Comparison of ENCODE assay signal across 8 cellular contexts in the genomic region with DNA sequence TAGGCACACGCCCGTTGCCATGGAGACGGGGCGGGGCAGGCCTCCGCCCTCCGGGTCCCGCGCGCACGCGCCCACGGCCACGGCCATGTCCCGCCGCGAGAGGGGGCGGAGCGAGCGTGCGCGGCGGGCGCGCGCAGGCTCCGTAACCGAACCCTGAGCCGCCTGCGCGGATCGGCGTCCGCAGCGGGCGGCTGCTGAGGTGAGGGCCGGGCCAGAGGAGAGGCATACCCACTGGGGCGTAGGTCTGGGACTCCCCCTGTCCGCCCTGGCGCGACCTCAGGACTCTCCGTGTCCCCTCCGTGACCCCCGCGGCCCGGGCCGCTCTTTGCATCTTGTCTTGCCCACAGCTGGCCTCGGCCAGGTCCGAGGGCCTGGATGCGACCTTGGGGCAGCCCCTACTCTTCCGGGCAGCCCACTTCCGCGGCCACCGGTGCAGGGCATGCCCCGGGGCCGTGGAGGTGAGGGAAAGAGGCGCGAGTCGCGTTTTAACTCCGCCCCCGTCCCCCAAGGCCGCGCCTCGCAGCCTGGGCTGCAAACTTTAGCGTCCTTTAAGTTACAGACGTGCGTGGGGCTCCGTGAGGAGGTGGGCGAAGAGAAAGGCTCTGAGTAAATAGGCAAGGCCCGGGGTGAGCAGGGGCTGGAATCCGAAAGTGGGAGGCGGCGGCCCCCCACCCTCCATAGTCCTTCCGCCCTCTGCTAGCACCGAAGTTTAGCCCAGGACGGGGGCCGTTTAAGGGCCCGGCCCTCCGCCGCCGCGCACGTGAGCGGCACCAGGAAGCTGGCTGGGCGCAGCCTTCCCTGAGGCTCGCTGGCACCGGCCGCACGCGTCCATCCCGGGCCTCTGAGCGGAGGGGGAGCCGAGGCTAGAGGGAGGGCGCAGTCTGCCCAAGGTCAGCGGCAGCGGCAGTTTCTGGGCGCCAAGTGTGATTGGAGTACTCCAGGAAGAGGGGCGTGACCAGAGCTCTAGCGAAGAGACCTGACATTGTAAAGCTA. TPM values are rescaled to one million over a fixed set of nuclear protein-coding genes. Genes with fewer than 3 reads are reported as not detected.
A peak's percentile ranks its signal among the peaks of the same experiment; 100 is the strongest.
DNase-seq lines count a peak whose midpoint lies in the region; ATAC-seq and TF ChIP-seq lines count a peak whose summit lies in the region.

A gene with protein sequence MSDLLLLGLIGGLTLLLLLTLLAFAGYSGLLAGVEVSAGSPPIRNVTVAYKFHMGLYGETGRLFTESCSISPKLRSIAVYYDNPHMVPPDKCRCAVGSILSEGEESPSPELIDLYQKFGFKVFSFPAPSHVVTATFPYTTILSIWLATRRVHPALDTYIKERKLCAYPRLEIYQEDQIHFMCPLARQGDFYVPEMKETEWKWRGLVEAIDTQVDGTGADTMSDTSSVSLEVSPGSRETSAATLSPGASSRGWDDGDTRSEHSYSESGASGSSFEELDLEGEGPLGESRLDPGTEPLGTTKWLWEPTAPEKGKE (plus strand): TSS at position 163 of the 993 bp plus-strand sequence. CDS start 3,053 bp downstream, outside the sequence.

- peaks cover 51% of the 10 kb centered on the region for H3K4me1 ChIP-seq in Karpas-422 (ENCODE audit: low read length)

- H2AFZ ChIP-seq in Karpas-422 (ENCODE audit: low read length) = peak within 1 kb of the TSS; percentile 59; the same call in 1 of the 2 replicates

- H4K20me1 ChIP-seq in Karpas-422 (ENCODE audit: insufficient read depth, low read depth, low read length) = peaks cover 9% of the 10 kb centered on the region; the same call in 1 of the 2 replicates

- peak; percentile 85 for DNase-seq in ELR (ENCODE audit: low read depth)
- peak; percentile 97 for DNase-seq in Karpas-422
- peak; percentile 92 for DNase-seq in activated naive CD4-positive, alpha-beta T cell treated with anti-CD3 and anti-CD28 coated beads, Interleukin-2, amount 50 U/mL, for 16 hours
- DNase-seq in glomerular endothelial cell (ENCODE audit: extremely low read depth, low read depth, low spot score) = no peak
- peak; percentile 74 for DNase-seq in omental fat pad (ENCODE audit: low spot score)

- H3K4me2 ChIP-seq in Karpas-422 (ENCODE audit: low read depth, low read length, poor library complexity, severe bottlenecking) = peak within 1 kb of the TSS; percentile 79

- H3K4me3 ChIP-seq in Karpas-422 (ENCODE audit: low read length) = peak within 1 kb of the TSS; percentile 90

- H3K36me3 ChIP-seq in Karpas-422 (ENCODE audit: insufficient read depth, low read length) = 0 out of 2 replicates have a peak, but pooled peaks cover 5% of the 10 kb centered on the region

- H3K9me2 ChIP-seq in Karpas-422 (replicated peaks; ENCODE audit: insufficient read depth, low read length) = no peaks in the 10 kb centered on the region

- ATAC-seq in GM21786 (IDR thresholded peaks at IDR 0.05; ENCODE audit: unreplicated experiment) (peak; percentile 65), SK-N-SH treated with all-trans-retinoic acid at 6 μM for 48 hours (peak; percentile 89), omental fat pad (ENCODE audit: low FRiP score) (peak; percentile 81)

- peaks cover 50% of the 10 kb centered on the region for H3K79me2 ChIP-seq in Karpas-422 (ENCODE audit: low read length)

- no peaks in the 10 kb centered on the region for H3K9me3 ChIP-seq in Karpas-422 (ENCODE audit: low read length)

- TF ChIP-seq CTCF in omental fat pad (IDR thresholded peaks at IDR 0.05) = no peak

- H3K27ac ChIP-seq in Karpas-422 (ENCODE audit: low read length) (peak within 1 kb of the TSS; percentile 83), temporal lobe (ENCODE audit: low read depth, low read length) (peak within 1 kb of the TSS; percentile 69)

- H3K9ac ChIP-seq in Karpas-422 (ENCODE audit: low read length) = peak within 1 kb of the TSS; percentile 98

- H3K27me3 ChIP-seq in Karpas-422 (ENCODE audit: low read length) = no peaks in the 10 kb centered on the region

TF ChIP-seq in SK-N-SH treated with all-trans-retinoic acid at 6 μM for 48 hours, 23 proteins besides CTCF, POLR2A, EP300 and RAD21:
- TF ChIP-seq ZNF565 (CRISPR knock-in tag; conservative IDR thresholded peaks at IDR 0.05; ENCODE audit: low read depth) = no peak
- TF ChIP-seq, protein P1, sequence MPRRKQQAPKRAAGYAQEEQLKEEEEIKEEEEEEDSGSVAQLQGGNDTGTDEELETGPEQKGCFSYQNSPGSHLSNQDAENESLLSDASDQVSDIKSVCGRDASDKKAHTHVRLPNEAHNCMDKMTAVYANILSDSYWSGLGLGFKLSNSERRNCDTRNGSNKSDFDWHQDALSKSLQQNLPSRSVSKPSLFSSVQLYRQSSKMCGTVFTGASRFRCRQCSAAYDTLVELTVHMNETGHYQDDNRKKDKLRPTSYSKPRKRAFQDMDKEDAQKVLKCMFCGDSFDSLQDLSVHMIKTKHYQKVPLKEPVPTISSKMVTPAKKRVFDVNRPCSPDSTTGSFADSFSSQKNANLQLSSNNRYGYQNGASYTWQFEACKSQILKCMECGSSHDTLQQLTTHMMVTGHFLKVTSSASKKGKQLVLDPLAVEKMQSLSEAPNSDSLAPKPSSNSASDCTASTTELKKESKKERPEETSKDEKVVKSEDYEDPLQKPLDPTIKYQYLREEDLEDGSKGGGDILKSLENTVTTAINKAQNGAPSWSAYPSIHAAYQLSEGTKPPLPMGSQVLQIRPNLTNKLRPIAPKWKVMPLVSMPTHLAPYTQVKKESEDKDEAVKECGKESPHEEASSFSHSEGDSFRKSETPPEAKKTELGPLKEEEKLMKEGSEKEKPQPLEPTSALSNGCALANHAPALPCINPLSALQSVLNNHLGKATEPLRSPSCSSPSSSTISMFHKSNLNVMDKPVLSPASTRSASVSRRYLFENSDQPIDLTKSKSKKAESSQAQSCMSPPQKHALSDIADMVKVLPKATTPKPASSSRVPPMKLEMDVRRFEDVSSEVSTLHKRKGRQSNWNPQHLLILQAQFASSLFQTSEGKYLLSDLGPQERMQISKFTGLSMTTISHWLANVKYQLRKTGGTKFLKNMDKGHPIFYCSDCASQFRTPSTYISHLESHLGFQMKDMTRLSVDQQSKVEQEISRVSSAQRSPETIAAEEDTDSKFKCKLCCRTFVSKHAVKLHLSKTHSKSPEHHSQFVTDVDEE (CRISPR knock-in tag; IDR thresholded peaks at IDR 0.05) = peak; percentile 53; the same call in 1 of the 2 replicates
TF ChIP-seq in SK-N-SH treated with all-trans-retinoic acid at 6 μM for 48 hours: peak in this region for 1.

RNA-seq across cellular contexts. Expression of the gene that starts here (rescaled TPM):
- 63.0 and 96.6 TPM in 2 replicates for total RNA-seq in Karpas-422 (2014; rRNA removed; shearing (Covaris generic); ENCODE audit: low replicate concordance)
- total RNA-seq in glomerular endothelial cell (58.8 and 76.4 TPM in 2 replicates), omental fat pad (10 to 100 TPM; 40.2 to 82.1 (median 62.9) TPM), temporal lobe (10.6 TPM)
